ENCODE assay signal across 19 cellular contexts in the genomic region with DNA sequence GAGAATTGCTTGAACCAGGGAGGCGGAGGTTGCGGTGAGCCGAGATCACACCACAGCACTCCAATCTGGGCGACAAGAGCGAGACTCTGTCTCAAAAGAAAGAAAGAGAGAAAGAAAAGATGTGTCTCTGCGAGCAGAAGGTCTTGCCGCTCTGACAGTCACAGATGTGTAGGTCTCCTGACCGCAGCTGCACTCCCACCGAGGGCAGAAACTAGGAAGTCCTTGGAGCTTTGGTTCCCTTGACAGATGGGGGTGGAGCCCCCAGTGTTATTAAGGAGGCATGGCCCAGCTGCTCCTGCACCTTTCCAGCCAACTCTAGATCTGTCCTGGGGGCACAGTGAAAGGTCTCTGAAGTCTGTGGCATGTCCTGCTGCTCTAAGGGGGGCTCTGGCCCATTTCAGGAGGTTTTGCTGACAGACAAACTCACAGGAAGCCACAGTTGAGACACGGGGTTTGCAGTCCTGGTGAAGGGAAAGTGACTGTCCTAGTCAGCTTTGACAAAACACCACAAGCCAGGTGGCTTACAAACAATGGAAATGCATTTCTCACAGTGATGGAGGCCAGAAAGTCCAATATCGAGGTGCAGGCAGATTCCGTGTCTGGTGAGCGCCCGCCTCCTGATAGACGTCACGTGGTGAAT. TPM values are rescaled to one million over a fixed set of nuclear protein-coding genes. Genes with fewer than 3 reads are reported as not detected.
DNase-seq lines count a peak whose midpoint lies in the region; ATAC-seq lines count a peak whose summit lies in the region.
"Had no signal": no experiment of that assay in that cellular context is flagged by ENCODE, and none has a peak within 500 bp of the region (broad histone marks: within the 10 kb centered on the region; RNA-seq: fewer than 3 reads in every experiment).

No MANE protein-coding gene starts in this region.

- H3K27ac ChIP-seq in neuronal stem cell (replicated peaks; ENCODE audit: low read length): no peak overlapping the region
- H3K27ac ChIP-seq: coronary artery, vagina had no signal

- H4K8ac ChIP-seq in neuronal stem cell (ENCODE audit: low read depth, low read length): no peak overlapping the region

- H4K91ac ChIP-seq in neuronal stem cell (ENCODE audit: low read depth, low read length, poor library complexity): no peak overlapping the region

- H3K9me3 ChIP-seq in neuronal stem cell (replicated peaks in 1 of 2; ENCODE audit: control insufficient read depth in 2 of 2, insufficient read depth in 1 of 2, low read depth in 1 of 2, low read length in 2 of 2): no peaks in the 10 kb centered on the region
- H3K9me3 ChIP-seq: BE2C, vagina had no signal

- ATAC-seq in GM21381 (IDR thresholded peaks at IDR 0.05; ENCODE audit: unreplicated experiment) (no peak), GM21390 (IDR thresholded peaks at IDR 0.05; ENCODE audit: unreplicated experiment) (no peak)

- no peak overlapping the region for H2AK5ac ChIP-seq in neuronal stem cell (ENCODE audit: low read depth, low read length)

- H2AFZ ChIP-seq in neuronal stem cell (ENCODE audit: low read length): peak overlapping the region; percentile 29

- peaks cover 1 to 7% of the 10 kb centered on the region in 2 donors for H3K4me1 ChIP-seq in neuronal stem cell (ENCODE audit: control insufficient read depth in 2 of 2, insufficient read depth in 1 of 2, low read depth in 1 of 2, low read length in 2 of 2)
- H3K4me1 ChIP-seq: BE2C had no signal

- no peak overlapping the region for H3K4me3 ChIP-seq in neuronal stem cell (ENCODE audit: low read length in 2 of 2)
- H3K4me3 ChIP-seq: coronary artery, vagina had no signal

- H3K14ac ChIP-seq in neuronal stem cell (ENCODE audit: low read length): no peak overlapping the region

- H2BK120ac ChIP-seq in neuronal stem cell (ENCODE audit: low read depth, low read length): no peak overlapping the region

- DNase-seq in GF-D8 (lab: John Stamatoyannopoulos, UW): peak; percentile 53
- DNase-seq in MV-4-11 (lab: John Stamatoyannopoulos, UW): peak; percentile 85
- DNase-seq in SKM-1 treated with dmso at 0.1 percent for 144 hours (lab: John Stamatoyannopoulos, UW; ENCODE audit: unreplicated experiment): peak; percentile 69
- no peak for DNase-seq in neuronal stem cell (ENCODE audit: low spot score)
- no peak for DNase-seq in retina
- DNase-seq: activated CD4-positive, alpha-beta T cell treated with anti-CD3 and anti-CD28 coated beads, Interleukin-2, amount 50 U/mL, for 1 hour; activated naive CD4-positive, alpha-beta T cell treated with anti-CD3 and anti-CD28 coated beads, Interleukin-2, amount 50 U/mL, for 16 hours; activated T-cell treated with anti-CD3 and anti-CD28 coated beads for 4 hours; BE2C; kidney glomerular epithelial cell; mesendoderm; natural killer cell; NCI-H187; NCI-H526 treated with DMSO at 0.1 percent for 48 hours had no signal

- H3K23ac ChIP-seq in neuronal stem cell (ENCODE audit: low read depth, low read length, poor library complexity): no peak overlapping the region

- H2BK12ac ChIP-seq in neuronal stem cell (ENCODE audit: low read length): no peak overlapping the region

- H2BK5ac ChIP-seq in neuronal stem cell (ENCODE audit: low read length): no peak overlapping the region

- H2BK15ac ChIP-seq in neuronal stem cell (ENCODE audit: low read length): no peak overlapping the region

- H3K18ac ChIP-seq in neuronal stem cell (ENCODE audit: low read length): no peak overlapping the region

- H3K9ac ChIP-seq in neuronal stem cell (ENCODE audit: low read depth, low read length, poor library complexity): no peak overlapping the region

- peaks cover 0 to 24% (median 9%) of the 10 kb centered on the region in 3 experiments for H3K27me3 ChIP-seq in neuronal stem cell (ENCODE audit: control insufficient read depth in 3 of 3, insufficient read depth in 3 of 3, low read depth in 1 of 3, low read length in 3 of 3)
- H3K27me3 ChIP-seq: BE2C, vagina had no signal

- no peak overlapping the region for H3K4me2 ChIP-seq in neuronal stem cell (ENCODE audit: insufficient read depth, low read length, poor library complexity, severe bottlenecking)

- H3K4ac ChIP-seq in neuronal stem cell (ENCODE audit: low read length): no peak overlapping the region

- no peaks in the 10 kb centered on the region for H3K36me3 ChIP-seq in neuronal stem cell (replicated peaks in 1 of 2; ENCODE audit: control insufficient read depth in 2 of 2, insufficient read depth in 2 of 2, low read length in 2 of 2)
- H3K36me3 ChIP-seq: BE2C, vagina had no signal

- WGBS in neuronal stem cell (ENCODE audit: extremely low coverage in 2 of 2, insufficient read length in 2 of 2, insufficient replicate concordance in 1 of 2), 2 donors: no CpG with 5 or more reads among the region's 16 CpGs

- no peaks in the 10 kb centered on the region for H3K79me1 ChIP-seq in neuronal stem cell (ENCODE audit: low read depth, low read length)

RNA-seq across cellular contexts. Expression of a gene that starts 9.0 kb away (rescaled TPM):
- polyA plus RNA-seq in neuronal stem cell (2013, experiment 1 of 2): 40.0 TPM
- 39.1 TPM for polyA plus RNA-seq in neuronal stem cell (2013, experiment 2 of 2)

RNA-seq across cellular contexts. Expression of a gene that starts 16.1 kb away (rescaled TPM):
- polyA plus RNA-seq in neuronal stem cell (2013, experiment 1 of 2): 3.7 TPM
- 3.5 TPM for polyA plus RNA-seq in neuronal stem cell (2013, experiment 2 of 2)

RNA-seq across cellular contexts. Expression of a gene that starts 39.4 kb away (rescaled TPM):
- polyA plus RNA-seq in neuronal stem cell (2013, experiment 1 of 2): 0.10 TPM
- 0.12 TPM for polyA plus RNA-seq in neuronal stem cell (2013, experiment 2 of 2)
- polyA plus RNA-seq: endothelial cell of umbilical vein had no signal

RNA-seq across cellular contexts. Expression of a gene that starts 40.6 kb away (rescaled TPM):
- polyA plus RNA-seq in neuronal stem cell (2013, experiment 1 of 2): 33.1 TPM
- polyA plus RNA-seq in neuronal stem cell (2013, experiment 2 of 2): 32.0 TPM

RNA-seq across cellular contexts. Expression of a gene that starts 45.0 kb away (rescaled TPM):
- not detected for polyA plus RNA-seq in neuronal stem cell (2013, experiment 1 of 2)
- polyA plus RNA-seq in neuronal stem cell (2013, experiment 2 of 2): not detected

Comparison
In these comparisons a context has a peak if more than half of its experiments do, and no peak if none do; other contexts are left out.
1. DNase-seq: peak in GF-D8 (single experiment), MV-4-11 (single experiment) and SKM-1 treated with dmso at 0.1 percent for 144 hours (single experiment); none in neuronal stem cell (single experiment) and retina (single experiment).